1 cellular context compared by ENCODE assay signal in genomic region chr1:110963666-110964399, GRCh38.
TF ChIP-seq lines count a peak whose summit lies in the region.

A gene with protein sequence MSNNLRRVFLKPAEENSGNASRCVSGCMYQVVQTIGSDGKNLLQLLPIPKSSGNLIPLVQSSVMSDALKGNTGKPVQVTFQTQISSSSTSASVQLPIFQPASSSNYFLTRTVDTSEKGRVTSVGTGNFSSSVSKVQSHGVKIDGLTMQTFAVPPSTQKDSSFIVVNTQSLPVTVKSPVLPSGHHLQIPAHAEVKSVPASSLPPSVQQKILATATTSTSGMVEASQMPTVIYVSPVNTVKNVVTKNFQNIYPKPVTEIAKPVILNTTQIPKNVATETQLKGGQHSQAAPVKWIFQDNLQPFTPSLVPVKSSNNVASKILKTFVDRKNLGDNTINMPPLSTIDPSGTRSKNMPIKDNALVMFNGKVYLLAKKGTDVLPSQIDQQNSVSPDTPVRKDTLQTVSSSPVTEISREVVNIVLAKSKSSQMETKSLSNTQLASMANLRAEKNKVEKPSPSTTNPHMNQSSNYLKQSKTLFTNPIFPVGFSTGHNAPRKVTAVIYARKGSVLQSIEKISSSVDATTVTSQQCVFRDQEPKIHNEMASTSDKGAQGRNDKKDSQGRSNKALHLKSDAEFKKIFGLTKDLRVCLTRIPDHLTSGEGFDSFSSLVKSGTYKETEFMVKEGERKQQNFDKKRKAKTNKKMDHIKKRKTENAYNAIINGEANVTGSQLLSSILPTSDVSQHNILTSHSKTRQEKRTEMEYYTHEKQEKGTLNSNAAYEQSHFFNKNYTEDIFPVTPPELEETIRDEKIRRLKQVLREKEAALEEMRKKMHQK (minus strand): TSS chr1:110963922. CDS start chr1:110963688, 234 bp downstream.

TF ChIP-seq in HEK293, 187 proteins besides CTCF, POLR2A, EP300 and RAD21 (continued from another document):
- no peak for TF ChIP-seq ZBTB7A (tag by site-specific recombination; IDR thresholded peaks at IDR 0.05; ENCODE audit: low read depth)
